ENCODE assay signal across 9 cellular contexts in genomic region chr11:33941637-33942160, GRCh38. TPM values are rescaled to one million over a fixed set of nuclear protein-coding genes. Genes with fewer than 3 reads are reported as not detected.
DNase-seq lines count a peak whose midpoint lies in the region; ATAC-seq lines count a peak whose summit lies in the region.
"Had no signal": no experiment of that assay in that cellular context is flagged by ENCODE, and none has a peak within 500 bp of the region (broad histone marks: within the 10 kb centered on the region; RNA-seq: fewer than 3 reads in every experiment).

No MANE protein-coding gene starts in this region.

- H3K27me3 Mint-ChIP-seq in stimulated activated naive CD8-positive, alpha-beta T cell treated with anti-CD3 and anti-CD28 coated beads, Interleukin-15, amount 100 ng/mL, for 72 hours: no peaks in the 10 kb centered on the region

- H3K4me1 Mint-ChIP-seq in stimulated activated naive CD8-positive, alpha-beta T cell treated with anti-CD3 and anti-CD28 coated beads, Interleukin-15, amount 100 ng/mL, for 72 hours: no peaks in the 10 kb centered on the region

- DNase-seq in OCI-M1 (lab: John Stamatoyannopoulos, UW): peak; percentile 90
- DNase-seq in fibroblast of peridontal ligament (ENCODE audit: extremely low read depth): peak; percentile 17
- peak; percentile 29 for DNase-seq in pulmonary artery endothelial cell (ENCODE audit: low read depth, low spot score)
- no peak for DNase-seq in anterior cingulate cortex (lab: John Stamatoyannopoulos, UW)
- DNase-seq in NCI-H345 (lab: John Stamatoyannopoulos, UW): no peak
- no peak for DNase-seq in stimulated activated naive CD8-positive, alpha-beta T cell treated with anti-CD3 and anti-CD28 coated beads, Interleukin-15, amount 100 ng/mL, for 72 hours
- DNase-seq: NCI-H526 had no signal

- H3K9me3 Mint-ChIP-seq in stimulated activated naive CD8-positive, alpha-beta T cell treated with anti-CD3 and anti-CD28 coated beads, Interleukin-15, amount 100 ng/mL, for 72 hours: no peaks in the 10 kb centered on the region

- ATAC-seq in GM18517 (IDR thresholded peaks at IDR 0.05; ENCODE audit: unreplicated experiment) (peak; percentile 45), GM18520 (IDR thresholded peaks at IDR 0.05; ENCODE audit: unreplicated experiment) (no peak)
- ATAC-seq in stimulated activated naive CD8-positive, alpha-beta T cell treated with anti-CD3 and anti-CD28 coated beads, Interleukin-15, amount 100 ng/mL, for 72 hours: no peak

- no peak overlapping the region for H3K27ac Mint-ChIP-seq in stimulated activated naive CD8-positive, alpha-beta T cell treated with anti-CD3 and anti-CD28 coated beads, Interleukin-15, amount 100 ng/mL, for 72 hours

- no peak overlapping the region for H3K4me3 Mint-ChIP-seq in stimulated activated naive CD8-positive, alpha-beta T cell treated with anti-CD3 and anti-CD28 coated beads, Interleukin-15, amount 100 ng/mL, for 72 hours

RNA-seq across cellular contexts. Expression of gene LMO2, which starts 49.8 kb away (rescaled TPM):
- total RNA-seq in pulmonary artery endothelial cell: 30.9 and 56.3 TPM in 2 replicates

Comparison
In these comparisons a context has a peak if more than half of its experiments do, and no peak if none do; other contexts are left out.
1. DNase-seq: peak in OCI-M1 (single experiment), fibroblast of peridontal ligament (single experiment) and pulmonary artery endothelial cell (single experiment); none in anterior cingulate cortex (0 of 58), NCI-H345 (single experiment) and stimulated activated naive CD8-positive, alpha-beta T cell treated with anti-CD3 and anti-CD28 coated beads, Interleukin-15, amount 100 ng/mL, for 72 hours (0 of 2).